ENCODE assay signal across 1 cellular context in genomic region chr3:138188013-138188352, GRCh38.
TF ChIP-seq lines count a peak whose summit lies in the region.

No MANE protein-coding gene starts in this region.

TF ChIP-seq in K562, 482 proteins besides CTCF, POLR2A, EP300 and RAD21 (continues in another document):
- TF ChIP-seq, protein P1, sequence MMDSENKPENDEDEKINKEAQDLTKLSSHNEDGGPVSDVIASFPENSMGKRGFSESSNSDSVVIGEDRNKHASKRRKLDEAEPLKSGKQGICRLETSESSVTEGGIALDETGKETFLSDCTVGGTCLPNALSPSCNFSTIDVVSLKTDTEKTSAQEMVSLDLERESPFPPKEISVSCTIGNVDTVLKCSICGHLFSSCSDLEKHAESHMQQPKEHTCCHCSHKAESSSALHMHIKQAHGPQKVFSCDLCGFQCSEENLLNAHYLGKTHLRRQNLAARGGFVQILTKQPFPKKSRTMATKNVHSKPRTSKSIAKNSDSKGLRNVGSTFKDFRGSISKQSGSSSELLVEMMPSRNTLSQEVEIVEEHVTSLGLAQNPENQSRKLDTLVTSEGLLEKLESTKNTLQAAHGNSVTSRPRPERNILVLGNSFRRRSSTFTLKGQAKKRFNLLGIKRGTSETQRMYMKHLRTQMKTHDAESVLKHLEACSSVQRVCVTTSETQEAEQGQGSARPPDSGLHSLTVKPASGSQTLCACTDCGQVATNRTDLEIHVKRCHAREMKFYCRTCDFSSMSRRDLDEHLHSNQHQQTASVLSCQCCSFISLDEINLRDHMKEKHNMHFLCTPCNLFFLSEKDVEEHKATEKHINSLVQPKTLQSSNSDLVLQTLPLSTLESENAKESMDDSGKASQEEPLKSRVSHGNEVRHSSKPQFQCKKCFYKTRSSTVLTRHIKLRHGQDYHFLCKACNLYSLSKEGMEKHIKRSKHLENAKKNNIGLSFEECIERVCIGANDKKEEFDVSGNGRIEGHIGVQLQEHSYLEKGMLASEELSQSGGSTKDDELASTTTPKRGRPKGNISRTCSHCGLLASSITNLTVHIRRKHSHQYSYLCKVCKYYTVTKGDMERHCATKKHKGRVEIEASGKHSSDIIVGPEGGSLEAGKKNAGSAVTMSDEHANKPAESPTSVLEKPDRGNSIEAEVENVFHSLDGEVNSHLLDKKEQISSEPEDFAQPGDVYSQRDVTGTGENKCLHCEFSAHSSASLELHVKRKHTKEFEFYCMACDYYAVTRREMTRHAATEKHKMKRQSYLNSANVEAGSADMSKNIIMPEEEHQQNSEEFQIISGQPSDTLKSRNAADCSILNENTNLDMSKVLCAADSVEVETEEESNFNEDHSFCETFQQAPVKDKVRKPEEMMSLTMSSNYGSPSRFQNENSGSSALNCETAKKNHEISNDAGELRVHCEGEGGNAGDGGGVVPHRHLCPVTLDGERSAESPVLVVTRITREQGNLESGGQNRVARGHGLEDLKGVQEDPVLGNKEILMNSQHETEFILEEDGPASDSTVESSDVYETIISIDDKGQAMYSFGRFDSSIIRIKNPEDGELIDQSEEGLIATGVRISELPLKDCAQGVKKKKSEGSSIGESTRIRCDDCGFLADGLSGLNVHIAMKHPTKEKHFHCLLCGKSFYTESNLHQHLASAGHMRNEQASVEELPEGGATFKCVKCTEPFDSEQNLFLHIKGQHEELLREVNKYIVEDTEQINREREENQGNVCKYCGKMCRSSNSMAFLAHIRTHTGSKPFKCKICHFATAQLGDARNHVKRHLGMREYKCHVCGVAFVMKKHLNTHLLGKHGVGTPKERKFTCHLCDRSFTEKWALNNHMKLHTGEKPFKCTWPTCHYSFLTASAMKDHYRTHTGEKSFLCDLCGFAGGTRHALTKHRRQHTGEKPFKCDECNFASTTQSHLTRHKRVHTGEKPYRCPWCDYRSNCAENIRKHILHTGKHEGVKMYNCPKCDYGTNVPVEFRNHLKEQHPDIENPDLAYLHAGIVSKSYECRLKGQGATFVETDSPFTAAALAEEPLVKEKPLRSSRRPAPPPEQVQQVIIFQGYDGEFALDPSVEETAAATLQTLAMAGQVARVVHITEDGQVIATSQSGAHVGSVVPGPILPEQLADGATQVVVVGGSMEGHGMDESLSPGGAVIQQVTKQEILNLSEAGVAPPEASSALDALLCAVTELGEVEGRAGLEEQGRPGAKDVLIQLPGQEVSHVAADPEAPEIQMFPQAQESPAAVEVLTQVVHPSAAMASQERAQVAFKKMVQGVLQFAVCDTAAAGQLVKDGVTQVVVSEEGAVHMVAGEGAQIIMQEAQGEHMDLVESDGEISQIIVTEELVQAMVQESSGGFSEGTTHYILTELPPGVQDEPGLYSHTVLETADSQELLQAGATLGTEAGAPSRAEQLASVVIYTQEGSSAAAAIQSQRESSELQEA (IDR thresholded peaks at IDR 0.05; ENCODE audit: low read depth): no peak
- TF ChIP-seq ARHGAP35 (IDR thresholded peaks at IDR 0.05; ENCODE audit: partially characterized antibody): no peak
- no peak for TF ChIP-seq ZBTB8A (IDR thresholded peaks at IDR 0.05; ENCODE audit: partially characterized antibody)
- TF ChIP-seq, protein P2, sequence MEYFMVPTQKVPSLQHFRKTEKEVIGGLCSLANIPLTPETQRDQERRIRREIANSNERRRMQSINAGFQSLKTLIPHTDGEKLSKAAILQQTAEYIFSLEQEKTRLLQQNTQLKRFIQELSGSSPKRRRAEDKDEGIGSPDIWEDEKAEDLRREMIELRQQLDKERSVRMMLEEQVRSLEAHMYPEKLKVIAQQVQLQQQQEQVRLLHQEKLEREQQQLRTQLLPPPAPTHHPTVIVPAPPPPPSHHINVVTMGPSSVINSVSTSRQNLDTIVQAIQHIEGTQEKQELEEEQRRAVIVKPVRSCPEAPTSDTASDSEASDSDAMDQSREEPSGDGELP (CRISPR knock-in tag; IDR thresholded peaks at IDR 0.05; ENCODE audit: borderline replicate concordance): peak; percentile 56
- no peak for TF ChIP-seq PRMT5 (CRISPR knock-in tag; IDR thresholded peaks at IDR 0.05)
- TF ChIP-seq ZC3H8 (IDR thresholded peaks at IDR 0.05): no peak
- TF ChIP-seq SMAD1 (IDR thresholded peaks at IDR 0.05; ENCODE audit: low read depth, low read length, partially characterized antibody): no peak
- TF ChIP-seq LCOR (CRISPR knock-in tag; IDR thresholded peaks at IDR 0.05): peak; percentile 77; the same call in 1 of the 2 replicates
- TF ChIP-seq SMARCC2 (IDR thresholded peaks at IDR 0.05; ENCODE audit: low read depth): no peak
- TF ChIP-seq, protein P3, sequence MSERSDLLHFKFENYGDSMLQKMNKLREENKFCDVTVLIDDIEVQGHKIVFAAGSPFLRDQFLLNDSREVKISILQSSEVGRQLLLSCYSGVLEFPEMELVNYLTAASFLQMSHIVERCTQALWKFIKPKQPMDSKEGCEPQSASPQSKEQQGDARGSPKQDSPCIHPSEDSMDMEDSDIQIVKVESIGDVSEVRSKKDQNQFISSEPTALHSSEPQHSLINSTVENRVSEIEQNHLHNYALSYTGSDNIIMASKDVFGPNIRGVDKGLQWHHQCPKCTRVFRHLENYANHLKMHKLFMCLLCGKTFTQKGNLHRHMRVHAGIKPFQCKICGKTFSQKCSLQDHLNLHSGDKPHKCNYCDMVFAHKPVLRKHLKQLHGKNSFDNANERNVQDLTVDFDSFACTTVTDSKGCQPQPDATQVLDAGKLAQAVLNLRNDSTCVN (CRISPR knock-in tag; IDR thresholded peaks at IDR 0.05): no peak
- TF ChIP-seq CREM (IDR thresholded peaks at IDR 0.05; ENCODE audit: low read depth): 0 out of 2 replicates have a peak, but pooled peaks have one; percentile 12
- no peak for TF ChIP-seq UBTF (IDR thresholded peaks at IDR 0.05; ENCODE audit: borderline replicate concordance in 1 of 2, low read depth in 2 of 2, low read length in 2 of 2)
- TF ChIP-seq CBX8 (IDR thresholded peaks at IDR 0.05; ENCODE audit: borderline replicate concordance, extremely low read depth, low read depth, low read length, poor library complexity, severe bottlenecking): no peak
- TF ChIP-seq, protein P4, sequence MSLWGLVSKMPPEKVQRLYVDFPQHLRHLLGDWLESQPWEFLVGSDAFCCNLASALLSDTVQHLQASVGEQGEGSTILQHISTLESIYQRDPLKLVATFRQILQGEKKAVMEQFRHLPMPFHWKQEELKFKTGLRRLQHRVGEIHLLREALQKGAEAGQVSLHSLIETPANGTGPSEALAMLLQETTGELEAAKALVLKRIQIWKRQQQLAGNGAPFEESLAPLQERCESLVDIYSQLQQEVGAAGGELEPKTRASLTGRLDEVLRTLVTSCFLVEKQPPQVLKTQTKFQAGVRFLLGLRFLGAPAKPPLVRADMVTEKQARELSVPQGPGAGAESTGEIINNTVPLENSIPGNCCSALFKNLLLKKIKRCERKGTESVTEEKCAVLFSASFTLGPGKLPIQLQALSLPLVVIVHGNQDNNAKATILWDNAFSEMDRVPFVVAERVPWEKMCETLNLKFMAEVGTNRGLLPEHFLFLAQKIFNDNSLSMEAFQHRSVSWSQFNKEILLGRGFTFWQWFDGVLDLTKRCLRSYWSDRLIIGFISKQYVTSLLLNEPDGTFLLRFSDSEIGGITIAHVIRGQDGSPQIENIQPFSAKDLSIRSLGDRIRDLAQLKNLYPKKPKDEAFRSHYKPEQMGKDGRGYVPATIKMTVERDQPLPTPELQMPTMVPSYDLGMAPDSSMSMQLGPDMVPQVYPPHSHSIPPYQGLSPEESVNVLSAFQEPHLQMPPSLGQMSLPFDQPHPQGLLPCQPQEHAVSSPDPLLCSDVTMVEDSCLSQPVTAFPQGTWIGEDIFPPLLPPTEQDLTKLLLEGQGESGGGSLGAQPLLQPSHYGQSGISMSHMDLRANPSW (CRISPR knock-in tag; IDR thresholded peaks at IDR 0.05): no peak
- TF ChIP-seq, protein P5, sequence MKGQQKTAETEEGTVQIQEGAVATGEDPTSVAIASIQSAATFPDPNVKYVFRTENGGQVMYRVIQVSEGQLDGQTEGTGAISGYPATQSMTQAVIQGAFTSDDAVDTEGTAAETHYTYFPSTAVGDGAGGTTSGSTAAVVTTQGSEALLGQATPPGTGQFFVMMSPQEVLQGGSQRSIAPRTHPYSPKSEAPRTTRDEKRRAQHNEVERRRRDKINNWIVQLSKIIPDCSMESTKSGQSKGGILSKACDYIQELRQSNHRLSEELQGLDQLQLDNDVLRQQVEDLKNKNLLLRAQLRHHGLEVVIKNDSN (CRISPR knock-in tag; IDR thresholded peaks at IDR 0.05): no peak
- no peak for TF ChIP-seq MITF (IDR thresholded peaks at IDR 0.05)
- TF ChIP-seq BRD9 (IDR thresholded peaks at IDR 0.05; ENCODE audit: low read depth, partially characterized antibody): no peak
- TF ChIP-seq SMARCA4 (IDR thresholded peaks at IDR 0.05): 0 out of 2 replicates have a peak, but pooled peaks have one; percentile 23
- TF ChIP-seq, protein P6, sequence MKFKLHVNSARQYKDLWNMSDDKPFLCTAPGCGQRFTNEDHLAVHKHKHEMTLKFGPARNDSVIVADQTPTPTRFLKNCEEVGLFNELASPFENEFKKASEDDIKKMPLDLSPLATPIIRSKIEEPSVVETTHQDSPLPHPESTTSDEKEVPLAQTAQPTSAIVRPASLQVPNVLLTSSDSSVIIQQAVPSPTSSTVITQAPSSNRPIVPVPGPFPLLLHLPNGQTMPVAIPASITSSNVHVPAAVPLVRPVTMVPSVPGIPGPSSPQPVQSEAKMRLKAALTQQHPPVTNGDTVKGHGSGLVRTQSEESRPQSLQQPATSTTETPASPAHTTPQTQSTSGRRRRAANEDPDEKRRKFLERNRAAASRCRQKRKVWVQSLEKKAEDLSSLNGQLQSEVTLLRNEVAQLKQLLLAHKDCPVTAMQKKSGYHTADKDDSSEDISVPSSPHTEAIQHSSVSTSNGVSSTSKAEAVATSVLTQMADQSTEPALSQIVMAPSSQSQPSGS (CRISPR knock-in tag; IDR thresholded peaks at IDR 0.05): no peak
- TF ChIP-seq PPARD (CRISPR knock-in tag; IDR thresholded peaks at IDR 0.05): no peak
- TF ChIP-seq, protein P7, sequence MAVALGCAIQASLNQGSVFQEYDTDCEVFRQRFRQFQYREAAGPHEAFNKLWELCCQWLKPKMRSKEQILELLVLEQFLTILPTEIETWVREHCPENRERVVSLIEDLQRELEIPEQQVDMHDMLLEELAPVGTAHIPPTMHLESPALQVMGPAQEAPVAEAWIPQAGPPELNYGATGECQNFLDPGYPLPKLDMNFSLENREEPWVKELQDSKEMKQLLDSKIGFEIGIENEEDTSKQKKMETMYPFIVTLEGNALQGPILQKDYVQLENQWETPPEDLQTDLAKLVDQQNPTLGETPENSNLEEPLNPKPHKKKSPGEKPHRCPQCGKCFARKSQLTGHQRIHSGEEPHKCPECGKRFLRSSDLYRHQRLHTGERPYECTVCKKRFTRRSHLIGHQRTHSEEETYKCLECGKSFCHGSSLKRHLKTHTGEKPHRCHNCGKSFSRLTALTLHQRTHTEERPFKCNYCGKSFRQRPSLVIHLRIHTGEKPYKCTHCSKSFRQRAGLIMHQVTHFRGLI (CRISPR knock-in tag; IDR thresholded peaks at IDR 0.05): no peak
- TF ChIP-seq ZNF253 (CRISPR knock-in tag; conservative IDR thresholded peaks at IDR 0.05): no peak
- TF ChIP-seq NCOA6 (IDR thresholded peaks at IDR 0.05): no peak
- no peak for TF ChIP-seq NBN (IDR thresholded peaks at IDR 0.05; ENCODE audit: low read depth)
- no peak for TF ChIP-seq NFE2L1 (tag; IDR thresholded peaks at IDR 0.05; ENCODE audit: borderline replicate concordance, low read depth)
- TF ChIP-seq TCF7L2 (IDR thresholded peaks at IDR 0.05; ENCODE audit: low read depth, low read length): no peak
- TF ChIP-seq PHB (CRISPR knock-in tag; IDR thresholded peaks at IDR 0.05): no peak
- TF ChIP-seq ZBTB2 (IDR thresholded peaks at IDR 0.05): no peak
